Comparison of ENCODE assay signal across 10 cellular contexts in genomic region chrX:11349020-11349419, GRCh38. TPM values are rescaled to one million over a fixed set of nuclear protein-coding genes. Genes with fewer than 3 reads are reported as not detected.
"Had no signal": no experiment of that assay in that cellular context is flagged by ENCODE, and none has a peak within 500 bp of the region (broad histone marks: within the 10 kb centered on the region; RNA-seq: fewer than 3 reads in every experiment).

No MANE protein-coding gene starts in this region.

- ATAC-seq: HCT116 had no signal

- H3K9me3 Mint-ChIP-seq: HFFc6 had no signal

- H3K4me2 ChIP-seq: KMS-11 had no signal

- FAIRE-seq: HTR-8/SVneo had no signal

- H3K4me3 ChIP-seq: GM23248, HAP-1 had no signal

- H3K36me3 ChIP-seq: HAP-1 had no signal

- H2AFZ ChIP-seq: GM23248 had no signal

- H3K9me3 ChIP-seq: HAP-1 had no signal

- H3K4me3 Mint-ChIP-seq: HFFc6 had no signal

- H3K27ac Mint-ChIP-seq: HFFc6 had no signal

- H3K27ac ChIP-seq: GM23248, KMS-11 had no signal

- H3K9ac ChIP-seq: GM23248, KMS-11 had no signal

- DNase-seq: GM23248, GOT3, H7, HFFc6, KBM-7 had no signal

RNA-seq across cellular contexts. Expression of gene AMELX, which starts 55.8 kb away (rescaled TPM):
- total RNA-seq: GM23248, H4, H7, HFFc6 had no signal
- polyA plus RNA-seq: GM23248 had no signal
